ENCODE assay signal across 14 cellular contexts in genomic region chr15:31489281-31489680, GRCh38.
DNase-seq lines count a peak whose midpoint lies in the region; ATAC-seq and TF ChIP-seq lines count a peak whose summit lies in the region.
"Had no signal": no experiment of that assay in that cellular context is flagged by ENCODE, and none has a peak within 500 bp of the region (broad histone marks: within the 10 kb centered on the region; RNA-seq: fewer than 3 reads in every experiment).

No MANE protein-coding gene starts in this region.

- no peaks in the 10 kb centered on the region for H4K20me1 ChIP-seq in hepatocyte (ENCODE audit: insufficient read depth, poor library complexity, severe bottlenecking)

- H2BK120ac ChIP-seq in mesenchymal stem cell (ENCODE audit: low read depth, low read length), result no peak overlapping the region

- peaks cover 0 to 21% of the 10 kb centered on the region in 2 donors for H3K4me1 ChIP-seq in right atrium auricular region
- peaks cover 29% of the 10 kb centered on the region for H3K4me1 ChIP-seq in body of pancreas
- peaks cover 9% of the 10 kb centered on the region for H3K4me1 ChIP-seq in mesenchymal stem cell (ENCODE audit: control insufficient read depth, insufficient read depth, low read depth, low read length)
- no peaks in the 10 kb centered on the region for H3K4me1 ChIP-seq in uterus
- H3K4me1 ChIP-seq in hepatocyte (ENCODE audit: insufficient read depth), result no peaks in the 10 kb centered on the region
- peaks cover 29% of the 10 kb centered on the region for H3K4me1 ChIP-seq in mucosa of descending colon (ENCODE audit: low read depth)
- H3K4me1 ChIP-seq: parathyroid adenoma had no signal

- no peak overlapping the region for H2BK15ac ChIP-seq in mesenchymal stem cell (ENCODE audit: low read depth, poor library complexity, severe bottlenecking)

- TF ChIP-seq POLR2A in body of pancreas (IDR thresholded peaks at IDR 0.05), result no peak
- no peak for TF ChIP-seq POLR2A in uterus (IDR thresholded peaks at IDR 0.05)

- H2BK5ac ChIP-seq in mesenchymal stem cell (ENCODE audit: low read depth, low read length, poor library complexity, severe bottlenecking), result no peak overlapping the region

- WGBS in body of pancreas, 2 donors, result 67 to 69% methylated on average over 2 of the region's 2 CpGs
- WGBS in mesenchymal stem cell, result 100% methylated on average over 1 of the region's 2 CpGs
- WGBS in hepatocyte (ENCODE audit: low lambda C conversion rate, missing lambda C conversion rate), result 97% methylated on average over 2 of the region's 2 CpGs

- H3K79me1 ChIP-seq in mesenchymal stem cell (replicated peaks; ENCODE audit: low read length, poor library complexity, severe bottlenecking), result no peaks in the 10 kb centered on the region

- no peak overlapping the region for H3K23ac ChIP-seq in mesenchymal stem cell (ENCODE audit: low read length in 2 of 2)

- no peak overlapping the region for H3K14ac ChIP-seq in mesenchymal stem cell (ENCODE audit: low read length in 2 of 2)

- no peak overlapping the region for H4K91ac ChIP-seq in mesenchymal stem cell (ENCODE audit: low read length)

- H3K27me3 ChIP-seq in right atrium auricular region, result no peaks in the 10 kb centered on the region
- H3K27me3 ChIP-seq in body of pancreas, result no peaks in the 10 kb centered on the region
- H3K27me3 ChIP-seq in mesenchymal stem cell (ENCODE audit: control insufficient read depth in 1 of 2, insufficient read depth in 1 of 2, low read length in 2 of 2), result peaks cover 0 to 32% of the 10 kb centered on the region in 2 experiments
- H3K27me3 ChIP-seq in uterus, result no peaks in the 10 kb centered on the region
- peaks cover 16% of the 10 kb centered on the region for H3K27me3 ChIP-seq in hepatocyte

- intact Hi-C loops in Right ventricle myocardium superior (cut with DNase I), result loop anchor here (2.0 to 10.0 kb wide), 4 partner anchors 52 to 288 kb away; partner anchors contain the start of gene KLF13
- intact Hi-C loops in body of pancreas (cut with DNase I), result loop anchor here (5.0 to 10.0 kb wide), 2 partner anchors 84 to 277 kb away; no protein-coding TSS in a partner anchor
- intact Hi-C loops in uterus (cut with DNase I; ENCODE audit: low total_unique reads), result loop anchor here (10.0 kb wide), 1 partner anchor 284 kb away; no protein-coding TSS in a partner anchor
- intact Hi-C loops in mucosa of descending colon (cut with DNase I, micrococcal nuclease), result loop anchor here in 1 of 2 donors (2.0 to 10.0 kb wide), 2 partner anchors 50 to 284 kb away; no protein-coding TSS in a partner anchor

- H3K9me2 ChIP-seq in hepatocyte (replicated peaks; ENCODE audit: insufficient read depth), result no peaks in the 10 kb centered on the region

- H3K9me3 ChIP-seq in right atrium auricular region (peaks cover 0 to 12% of the 10 kb centered on the region in 2 donors), body of pancreas (no peaks in the 10 kb centered on the region), mesenchymal stem cell (ENCODE audit: control insufficient read depth, low read length) (peaks cover 24% of the 10 kb centered on the region), uterus (peaks cover 0 to 10% of the 10 kb centered on the region in 2 donors), hepatocyte (ENCODE audit: low read depth) (peaks cover 5% of the 10 kb centered on the region), mucosa of descending colon (peaks cover 5% of the 10 kb centered on the region)

- H2AK5ac ChIP-seq in mesenchymal stem cell (ENCODE audit: low read length, severe bottlenecking), result no peak overlapping the region

- no peak overlapping the region for H2AFZ ChIP-seq in mesenchymal stem cell (ENCODE audit: low read depth, low read length)
- H2AFZ ChIP-seq in hepatocyte, result no peak overlapping the region
- H2AFZ ChIP-seq: parathyroid adenoma had no signal

- peak overlapping the region; percentile 48 to 74 for H3K27ac ChIP-seq in right atrium auricular region
- H3K27ac ChIP-seq in body of pancreas, result peak overlapping the region in 3 of 4 donors; percentile 6 to 43 (median 28)
- H3K27ac ChIP-seq in mesenchymal stem cell (ENCODE audit: low read length, poor library complexity, severe bottlenecking), result no peak overlapping the region
- H3K27ac ChIP-seq in uterus, result peak overlapping the region; percentile 33 to 50
- no peak overlapping the region for H3K27ac ChIP-seq in hepatocyte
- H3K27ac ChIP-seq: parathyroid adenoma, SK-N-MC had no signal

- H3K9ac ChIP-seq in mesenchymal stem cell (ENCODE audit: low read length), result peak overlapping the region; percentile 23
- H3K9ac ChIP-seq: parathyroid adenoma had no signal

- H2BK12ac ChIP-seq in mesenchymal stem cell (ENCODE audit: low read length in 2 of 2), result no peak overlapping the region

- no peaks in the 10 kb centered on the region for H3K79me2 ChIP-seq in hepatocyte
- H3K79me2 ChIP-seq: parathyroid adenoma had no signal

- H3K18ac ChIP-seq in mesenchymal stem cell (ENCODE audit: low read depth in 1 of 2, low read length in 2 of 2), result no peak overlapping the region

- DNase-seq in right atrium auricular region (ENCODE audit: low spot score) (peak; percentile 58), Right ventricle myocardium superior (no peak), body of pancreas (no peak), mesenchymal stem cell (no peak), uterus (no peak), hepatocyte (ENCODE audit: low spot score) (no peak), mucosa of descending colon (no peak), NCI-H146 treated with DMSO at 0.1 percent for 48 hours (lab: John Stamatoyannopoulos, UW; ENCODE audit: unreplicated experiment) (no peak)
- DNase-seq: activated gamma-delta T cell; stimulated activated CD4-positive, alpha-beta T cell treated with anti-CD3 and anti-CD28 coated beads, Interleukin-4, amount 100 ng/mL, for 4 hours; T-helper 9 cell had no signal

- no peak overlapping the region for H3K4me2 ChIP-seq in mesenchymal stem cell (ENCODE audit: low read length, poor library complexity, severe bottlenecking)
- no peak overlapping the region for H3K4me2 ChIP-seq in hepatocyte
- H3K4me2 ChIP-seq: smooth muscle cell had no signal

- ATAC-seq in Right ventricle myocardium superior (ENCODE audit: poor library complexity) (no peak), body of pancreas (no peak), mucosa of descending colon (no peak)

- no peak overlapping the region for H3K4me3 ChIP-seq in right atrium auricular region
- H3K4me3 ChIP-seq in body of pancreas, result no peak overlapping the region
- H3K4me3 ChIP-seq in mesenchymal stem cell (ENCODE audit: insufficient read depth in 1 of 2, low read depth in 1 of 2, low read length in 2 of 2), result no peak overlapping the region
- H3K4me3 ChIP-seq in uterus, result no peak overlapping the region
- no peak overlapping the region for H3K4me3 ChIP-seq in hepatocyte
- H3K4me3 ChIP-seq in mucosa of descending colon, result no peak overlapping the region
- H3K4me3 ChIP-seq: SK-N-MC, smooth muscle cell had no signal

- TF ChIP-seq CTCF in right atrium auricular region (IDR thresholded peaks at IDR 0.05), result no peak
- TF ChIP-seq CTCF in body of pancreas (IDR thresholded peaks at IDR 0.05), result no peak
- no peak for TF ChIP-seq CTCF in uterus (IDR thresholded peaks at IDR 0.05)
- TF ChIP-seq CTCF in hepatocyte (IDR thresholded peaks at IDR 0.05; ENCODE audit: poor library complexity), result no peak
- TF ChIP-seq CTCF in mucosa of descending colon (IDR thresholded peaks at IDR 0.05), result no peak

- no peaks in the 10 kb centered on the region for H3K36me3 ChIP-seq in right atrium auricular region
- H3K36me3 ChIP-seq in body of pancreas (replicated peaks in 1 of 2; ENCODE audit: insufficient read depth in 1 of 2, low read depth in 2 of 2), result no peaks in the 10 kb centered on the region
- H3K36me3 ChIP-seq in mesenchymal stem cell (ENCODE audit: control insufficient read depth in 1 of 2, insufficient read depth in 2 of 2, low read depth in 1 of 2, low read length in 2 of 2), result peaks cover 0 to 2% of the 10 kb centered on the region in 2 experiments
- no peaks in the 10 kb centered on the region for H3K36me3 ChIP-seq in uterus
- no peaks in the 10 kb centered on the region for H3K36me3 ChIP-seq in hepatocyte (replicated peaks; ENCODE audit: insufficient read depth, low read depth)
- H3K36me3 ChIP-seq in mucosa of descending colon (ENCODE audit: low read depth), result no peaks in the 10 kb centered on the region

- peak overlapping the region; percentile 21 for H4K8ac ChIP-seq in mesenchymal stem cell (ENCODE audit: low read length)

- no peak overlapping the region for H3K4ac ChIP-seq in mesenchymal stem cell (ENCODE audit: low read depth in 1 of 2, low read length in 2 of 2)

Comparison
In these comparisons a context has a peak if more than half of its experiments do, and no peak if none do; other contexts are left out.
1. H3K27ac ChIP-seq: peak in right atrium auricular region (2 of 2), body of pancreas (3 of 4) and uterus (2 of 2); none in mesenchymal stem cell (single experiment) and hepatocyte (single experiment).